In the genomic region with DNA sequence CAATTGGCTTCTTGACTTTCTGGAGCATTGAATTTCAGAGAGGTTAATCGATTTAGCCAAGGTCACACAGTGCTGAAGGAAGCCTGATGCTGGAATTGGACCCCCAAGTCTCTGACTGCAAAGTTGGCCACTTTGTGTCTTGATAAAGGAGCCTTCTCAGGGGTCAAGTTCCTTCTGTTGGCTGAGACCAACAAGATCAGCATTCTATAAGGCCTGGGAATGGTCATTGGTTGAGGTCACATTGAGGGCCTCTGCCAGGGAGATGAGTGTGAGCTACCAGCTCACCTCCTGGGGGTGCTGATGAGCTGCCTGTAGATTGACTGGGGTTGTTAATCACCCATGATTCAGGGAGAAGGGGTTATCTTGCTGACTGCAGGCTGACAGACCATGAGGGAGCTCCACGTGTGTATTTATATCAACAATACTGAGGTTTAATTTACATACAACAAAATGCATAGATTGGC, we compare ENCODE assay signal across 1 cellular context.
TF ChIP-seq lines count a peak whose summit lies in the region.

No MANE protein-coding gene starts in this region.

TF ChIP-seq in HCT116, 20 proteins besides CTCF, POLR2A, EP300 and RAD21 (continued from another document):
- TF ChIP-seq, protein P1, sequence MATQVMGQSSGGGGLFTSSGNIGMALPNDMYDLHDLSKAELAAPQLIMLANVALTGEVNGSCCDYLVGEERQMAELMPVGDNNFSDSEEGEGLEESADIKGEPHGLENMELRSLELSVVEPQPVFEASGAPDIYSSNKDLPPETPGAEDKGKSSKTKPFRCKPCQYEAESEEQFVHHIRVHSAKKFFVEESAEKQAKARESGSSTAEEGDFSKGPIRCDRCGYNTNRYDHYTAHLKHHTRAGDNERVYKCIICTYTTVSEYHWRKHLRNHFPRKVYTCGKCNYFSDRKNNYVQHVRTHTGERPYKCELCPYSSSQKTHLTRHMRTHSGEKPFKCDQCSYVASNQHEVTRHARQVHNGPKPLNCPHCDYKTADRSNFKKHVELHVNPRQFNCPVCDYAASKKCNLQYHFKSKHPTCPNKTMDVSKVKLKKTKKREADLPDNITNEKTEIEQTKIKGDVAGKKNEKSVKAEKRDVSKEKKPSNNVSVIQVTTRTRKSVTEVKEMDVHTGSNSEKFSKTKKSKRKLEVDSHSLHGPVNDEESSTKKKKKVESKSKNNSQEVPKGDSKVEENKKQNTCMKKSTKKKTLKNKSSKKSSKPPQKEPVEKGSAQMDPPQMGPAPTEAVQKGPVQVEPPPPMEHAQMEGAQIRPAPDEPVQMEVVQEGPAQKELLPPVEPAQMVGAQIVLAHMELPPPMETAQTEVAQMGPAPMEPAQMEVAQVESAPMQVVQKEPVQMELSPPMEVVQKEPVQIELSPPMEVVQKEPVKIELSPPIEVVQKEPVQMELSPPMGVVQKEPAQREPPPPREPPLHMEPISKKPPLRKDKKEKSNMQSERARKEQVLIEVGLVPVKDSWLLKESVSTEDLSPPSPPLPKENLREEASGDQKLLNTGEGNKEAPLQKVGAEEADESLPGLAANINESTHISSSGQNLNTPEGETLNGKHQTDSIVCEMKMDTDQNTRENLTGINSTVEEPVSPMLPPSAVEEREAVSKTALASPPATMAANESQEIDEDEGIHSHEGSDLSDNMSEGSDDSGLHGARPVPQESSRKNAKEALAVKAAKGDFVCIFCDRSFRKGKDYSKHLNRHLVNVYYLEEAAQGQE (IDR thresholded peaks at IDR 0.05; ENCODE audit: low read depth): no peak
- TF ChIP-seq, protein P2, sequence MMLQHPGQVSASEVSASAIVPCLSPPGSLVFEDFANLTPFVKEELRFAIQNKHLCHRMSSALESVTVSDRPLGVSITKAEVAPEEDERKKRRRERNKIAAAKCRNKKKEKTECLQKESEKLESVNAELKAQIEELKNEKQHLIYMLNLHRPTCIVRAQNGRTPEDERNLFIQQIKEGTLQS (IDR thresholded peaks at IDR 0.05): no peak
- no peak for TF ChIP-seq CEBPB (IDR thresholded peaks at IDR 0.05; ENCODE audit: low read depth)
- no peak for TF ChIP-seq JUND (IDR thresholded peaks at IDR 0.05)
